Comparison of ENCODE assay signal across 19 cellular contexts in genomic region chr18:48727685-48728084, GRCh38.
DNase-seq lines count a peak whose midpoint lies in the region; ATAC-seq and TF ChIP-seq lines count a peak whose summit lies in the region.
"Had no signal": no experiment of that assay in that cellular context is flagged by ENCODE, and none has a peak within 500 bp of the region (broad histone marks: within the 10 kb centered on the region; RNA-seq: fewer than 3 reads in every experiment).

No MANE protein-coding gene starts in this region.

- no peak overlapping the region for H3K27ac Mint-ChIP-seq in activated naive CD4-positive, alpha-beta T cell treated with anti-CD3 and anti-CD28 coated beads, Interleukin-2, amount 50 U/mL, for 72 hours
- H3K27ac Mint-ChIP-seq: activated CD4-positive, alpha-beta T cell treated with anti-CD3 and anti-CD28 coated beads, Interleukin-2, amount 10 ng/mL, durations not matched to agents 24 days and 14 days; activated T-cell treated with anti-CD3 and anti-CD28 coated beads, Interleukin-2, amount 50 U/mL, for 72 hours had no signal

- intact Hi-C loops in sciatic nerve (cut with DNase I), result no loop called here

- ATAC-seq in SK-N-SH treated with all-trans-retinoic acid at 6 μM for 48 hours (peak; percentile 61), sciatic nerve (peak; percentile 44), GM18870 (IDR thresholded peaks at IDR 0.05; ENCODE audit: unreplicated experiment) (no peak), GM19023 (IDR thresholded peaks at IDR 0.05; ENCODE audit: unreplicated experiment) (no peak)
- no peak for ATAC-seq in activated naive CD4-positive, alpha-beta T cell treated with anti-CD3 and anti-CD28 coated beads, Interleukin-2, amount 50 U/mL, for 72 hours
- ATAC-seq: HepG2 had no signal

- H3K36me3 Mint-ChIP-seq in activated naive CD4-positive, alpha-beta T cell treated with anti-CD3 and anti-CD28 coated beads, Interleukin-2, amount 50 U/mL, for 72 hours, result no peaks in the 10 kb centered on the region

- H3K4me3 ChIP-seq in foreskin fibroblast (ENCODE audit: low read depth in 1 of 2, low read length in 2 of 2), result no peak overlapping the region
- H3K4me3 ChIP-seq: adrenal gland, BLaER1, esophagus squamous epithelium, upper lobe of right lung had no signal

- H3K9me3 Mint-ChIP-seq in activated naive CD4-positive, alpha-beta T cell treated with anti-CD3 and anti-CD28 coated beads, Interleukin-2, amount 50 U/mL, for 72 hours, result no peaks in the 10 kb centered on the region
- H3K9me3 Mint-ChIP-seq: activated CD4-positive, alpha-beta T cell treated with anti-CD3 and anti-CD28 coated beads, Interleukin-2, amount 10 ng/mL, durations not matched to agents 24 days and 14 days had no signal

- DNase-seq in EL, result peak; percentile 20
- peak; percentile 83 to 91 for DNase-seq in foreskin fibroblast
- no peak for DNase-seq in sciatic nerve (ENCODE audit: low spot score)
- no peak for DNase-seq in activated naive CD4-positive, alpha-beta T cell treated with anti-CD3 and anti-CD28 coated beads, Interleukin-2, amount 50 U/mL, for 72 hours (ENCODE audit: low spot score in 2 of 2)
- DNase-seq in NCI-H526 (lab: John Stamatoyannopoulos, UW), result no peak
- DNase-seq: activated CD4-positive, alpha-beta T cell treated with anti-CD3 and anti-CD28 coated beads, Interleukin-2, amount 10 ng/mL, durations not matched to agents 24 days and 14 days; activated T-cell treated with anti-CD3 and anti-CD28 coated beads, Interleukin-2, amount 50 U/mL, for 72 hours; cortex of kidney; esophagus squamous epithelium; NCI-H1417; NCI-H524 treated with DMSO at 0.1 percent for 48 hours; stimulated activated CD4-positive, alpha-beta T cell treated with anti-CD3 and anti-CD28 coated beads, Interleukin-1b, Interleukin-23, amount 100 ng/mL, for 48 hours; upper lobe of right lung had no signal

- no peak for TF ChIP-seq CTCF in foreskin fibroblast (IDR thresholded peaks at IDR 0.05; ENCODE audit: low read depth, low read length)

TF ChIP-seq in SK-N-SH treated with all-trans-retinoic acid at 6 μM for 48 hours, 23 proteins besides CTCF, POLR2A, EP300 and RAD21:
- TF ChIP-seq TCF4 (CRISPR knock-in tag; IDR thresholded peaks at IDR 0.05; ENCODE audit: borderline replicate concordance), result no peak
- no peak for TF ChIP-seq OSR1 (CRISPR knock-in tag; IDR thresholded peaks at IDR 0.05)
- no peak for TF ChIP-seq POU6F1 (CRISPR knock-in tag; IDR thresholded peaks at IDR 0.05; ENCODE audit: borderline replicate concordance, low read depth)
- no peak for TF ChIP-seq ZNF565 (CRISPR knock-in tag; conservative IDR thresholded peaks at IDR 0.05; ENCODE audit: low read depth)
- TF ChIP-seq CREB5 (CRISPR knock-in tag; IDR thresholded peaks at IDR 0.05; ENCODE audit: low read depth), result no peak
- TF ChIP-seq SNAI2 (CRISPR knock-in tag; IDR thresholded peaks at IDR 0.05), result no peak
- TF ChIP-seq ESRRG (CRISPR knock-in tag; IDR thresholded peaks at IDR 0.05), result no peak
- no peak for TF ChIP-seq TOX (CRISPR knock-in tag; IDR thresholded peaks at IDR 0.05; ENCODE audit: borderline replicate concordance)
- no peak for TF ChIP-seq ZNF8 (CRISPR knock-in tag; IDR thresholded peaks at IDR 0.05)
- TF ChIP-seq BACH2 (CRISPR knock-in tag; IDR thresholded peaks at IDR 0.05; ENCODE audit: borderline replicate concordance), result no peak
- TF ChIP-seq PPARA (CRISPR knock-in tag; IDR thresholded peaks at IDR 0.05; ENCODE audit: borderline replicate concordance), result no peak
- TF ChIP-seq ISL1 (CRISPR knock-in tag; IDR thresholded peaks at IDR 0.05), result no peak
- no peak for TF ChIP-seq ZNF70 (CRISPR knock-in tag; IDR thresholded peaks at IDR 0.05)
- no peak for TF ChIP-seq ARNTL (CRISPR knock-in tag; IDR thresholded peaks at IDR 0.05; ENCODE audit: borderline replicate concordance, low read depth)
- TF ChIP-seq PATZ1 (CRISPR knock-in tag; IDR thresholded peaks at IDR 0.05; ENCODE audit: borderline replicate concordance), result no peak

Comparison
In these comparisons a context has a peak if more than half of its experiments do, and no peak if none do; other contexts are left out.
1. DNase-seq: peak in EL (single experiment) and foreskin fibroblast (2 of 2); none in sciatic nerve (single experiment), activated naive CD4-positive, alpha-beta T cell treated with anti-CD3 and anti-CD28 coated beads, Interleukin-2, amount 50 U/mL, for 72 hours (0 of 2) and NCI-H526 (0 of 2).
2. ATAC-seq: peak in SK-N-SH treated with all-trans-retinoic acid at 6 μM for 48 hours (single experiment) and sciatic nerve (single experiment); none in activated naive CD4-positive, alpha-beta T cell treated with anti-CD3 and anti-CD28 coated beads, Interleukin-2, amount 50 U/mL, for 72 hours (0 of 2), GM18870 (single experiment) and GM19023 (single experiment).